ENCODE assay signal across 1 cellular context in the genomic region with DNA sequence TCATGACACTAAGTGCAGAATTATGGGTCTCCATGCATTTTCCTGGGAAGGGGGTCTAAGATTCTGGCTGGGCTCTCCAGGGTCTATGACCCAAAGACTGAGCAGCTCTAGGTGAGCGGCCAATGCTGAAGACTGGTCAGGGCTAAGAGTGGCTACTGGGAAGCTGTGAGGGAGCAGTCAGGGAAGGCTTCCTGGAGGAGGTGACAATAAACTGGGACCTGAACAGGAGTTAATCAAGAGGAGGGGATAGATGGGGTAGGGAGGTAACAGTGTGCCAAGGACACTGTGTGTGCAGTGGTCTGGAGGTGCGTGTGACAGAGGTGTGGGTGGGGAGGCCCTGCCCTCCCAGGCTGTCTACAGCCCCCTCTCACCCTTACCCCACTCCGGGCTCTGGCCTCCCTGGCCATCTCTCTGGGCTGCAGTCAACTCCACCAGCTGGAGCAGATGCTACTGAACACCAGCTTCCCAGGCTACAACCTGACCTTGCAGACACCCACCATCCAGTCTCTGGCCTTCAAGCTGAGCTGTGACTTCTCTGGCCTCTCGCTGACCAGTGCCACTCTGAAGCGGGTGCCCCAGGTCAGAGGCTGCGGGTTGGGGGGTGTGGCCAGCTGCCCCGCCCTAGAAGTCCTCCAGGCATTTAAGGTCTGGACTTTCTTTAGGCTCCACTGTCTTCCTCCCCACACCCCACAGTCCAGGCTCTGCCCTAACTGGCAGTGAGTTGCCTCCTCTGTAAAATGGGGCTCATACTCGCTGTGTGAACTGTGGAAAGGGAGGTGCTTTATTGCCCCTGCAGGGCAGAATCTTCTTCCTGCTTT.
TF ChIP-seq lines count a peak whose summit lies in the region.

No MANE protein-coding gene starts in this region.

TF ChIP-seq in HepG2, 621 proteins besides CTCF, POLR2A, EP300 and RAD21:
- no peak for TF ChIP-seq TBX3 (IDR thresholded peaks at IDR 0.05; ENCODE audit: borderline replicate concordance)
- TF ChIP-seq TBP (CRISPR knock-in tag; IDR thresholded peaks at IDR 0.05): no peak
- TF ChIP-seq ZMYM2 (CRISPR knock-in tag; IDR thresholded peaks at IDR 0.05): no peak
- TF ChIP-seq, protein P1, sequence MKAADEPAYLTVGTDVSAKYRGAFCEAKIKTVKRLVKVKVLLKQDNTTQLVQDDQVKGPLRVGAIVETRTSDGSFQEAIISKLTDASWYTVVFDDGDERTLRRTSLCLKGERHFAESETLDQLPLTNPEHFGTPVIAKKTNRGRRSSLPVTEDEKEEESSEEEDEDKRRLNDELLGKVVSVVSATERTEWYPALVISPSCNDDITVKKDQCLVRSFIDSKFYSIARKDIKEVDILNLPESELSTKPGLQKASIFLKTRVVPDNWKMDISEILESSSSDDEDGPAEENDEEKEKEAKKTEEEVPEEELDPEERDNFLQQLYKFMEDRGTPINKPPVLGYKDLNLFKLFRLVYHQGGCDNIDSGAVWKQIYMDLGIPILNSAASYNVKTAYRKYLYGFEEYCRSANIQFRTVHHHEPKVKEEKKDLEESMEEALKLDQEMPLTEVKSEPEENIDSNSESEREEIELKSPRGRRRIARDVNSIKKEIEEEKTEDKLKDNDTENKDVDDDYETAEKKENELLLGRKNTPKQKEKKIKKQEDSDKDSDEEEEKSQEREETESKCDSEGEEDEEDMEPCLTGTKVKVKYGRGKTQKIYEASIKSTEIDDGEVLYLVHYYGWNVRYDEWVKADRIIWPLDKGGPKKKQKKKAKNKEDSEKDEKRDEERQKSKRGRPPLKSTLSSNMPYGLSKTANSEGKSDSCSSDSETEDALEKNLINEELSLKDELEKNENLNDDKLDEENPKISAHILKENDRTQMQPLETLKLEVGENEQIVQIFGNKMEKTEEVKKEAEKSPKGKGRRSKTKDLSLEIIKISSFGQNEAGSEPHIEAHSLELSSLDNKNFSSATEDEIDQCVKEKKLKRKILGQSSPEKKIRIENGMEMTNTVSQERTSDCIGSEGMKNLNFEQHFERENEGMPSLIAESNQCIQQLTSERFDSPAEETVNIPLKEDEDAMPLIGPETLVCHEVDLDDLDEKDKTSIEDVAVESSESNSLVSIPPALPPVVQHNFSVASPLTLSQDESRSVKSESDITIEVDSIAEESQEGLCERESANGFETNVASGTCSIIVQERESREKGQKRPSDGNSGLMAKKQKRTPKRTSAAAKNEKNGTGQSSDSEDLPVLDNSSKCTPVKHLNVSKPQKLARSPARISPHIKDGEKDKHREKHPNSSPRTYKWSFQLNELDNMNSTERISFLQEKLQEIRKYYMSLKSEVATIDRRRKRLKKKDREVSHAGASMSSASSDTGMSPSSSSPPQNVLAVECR (CRISPR knock-in tag; IDR thresholded peaks at IDR 0.05; ENCODE audit: borderline replicate concordance): no peak
- TF ChIP-seq ZMYM3 (CRISPR knock-in tag; IDR thresholded peaks at IDR 0.05): peak; percentile 22; the same call in 1 of the 2 replicates
- 0 out of 2 replicates have a peak, but pooled peaks have one; percentile 16 for TF ChIP-seq PITX1 (CRISPR knock-in tag; IDR thresholded peaks at IDR 0.05)
- TF ChIP-seq, protein P2, sequence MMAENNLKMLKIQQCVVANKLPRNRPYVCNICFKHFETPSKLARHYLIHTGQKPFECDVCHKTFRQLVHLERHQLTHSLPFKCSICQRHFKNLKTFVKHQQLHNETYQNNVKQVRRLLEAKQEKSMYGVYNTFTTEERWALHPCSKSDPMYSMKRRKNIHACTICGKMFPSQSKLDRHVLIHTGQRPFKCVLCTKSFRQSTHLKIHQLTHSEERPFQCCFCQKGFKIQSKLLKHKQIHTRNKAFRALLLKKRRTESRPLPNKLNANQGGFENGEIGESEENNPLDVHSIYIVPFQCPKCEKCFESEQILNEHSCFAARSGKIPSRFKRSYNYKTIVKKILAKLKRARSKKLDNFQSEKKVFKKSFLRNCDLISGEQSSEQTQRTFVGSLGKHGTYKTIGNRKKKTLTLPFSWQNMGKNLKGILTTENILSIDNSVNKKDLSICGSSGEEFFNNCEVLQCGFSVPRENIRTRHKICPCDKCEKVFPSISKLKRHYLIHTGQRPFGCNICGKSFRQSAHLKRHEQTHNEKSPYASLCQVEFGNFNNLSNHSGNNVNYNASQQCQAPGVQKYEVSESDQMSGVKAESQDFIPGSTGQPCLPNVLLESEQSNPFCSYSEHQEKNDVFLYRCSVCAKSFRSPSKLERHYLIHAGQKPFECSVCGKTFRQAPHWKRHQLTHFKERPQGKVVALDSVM (CRISPR knock-in tag; IDR thresholded peaks at IDR 0.05): peak; percentile 42; the same call in 1 of the 2 replicates
- no peak for TF ChIP-seq DR1 (CRISPR knock-in tag; IDR thresholded peaks at IDR 0.05)
- 0 out of 2 replicates have a peak, but pooled peaks have one; percentile 37 for TF ChIP-seq MTF2 (CRISPR knock-in tag; IDR thresholded peaks at IDR 0.05; ENCODE audit: borderline replicate concordance)
- TF ChIP-seq ZFP36 (IDR thresholded peaks at IDR 0.05; ENCODE audit: borderline replicate concordance, low read depth, low read length, partially characterized antibody): peak; percentile 87
- no peak for TF ChIP-seq HOXA9 (CRISPR knock-in tag; IDR thresholded peaks at IDR 0.05; ENCODE audit: borderline replicate concordance)
- TF ChIP-seq NFRKB (IDR thresholded peaks at IDR 0.05): no peak
- TF ChIP-seq HNRNPUL1 (IDR thresholded peaks at IDR 0.05; ENCODE audit: low read depth, low read length): no peak
- no peak for TF ChIP-seq ZNF83 (CRISPR knock-in tag; IDR thresholded peaks at IDR 0.05; ENCODE audit: borderline replicate concordance)
- no peak for TF ChIP-seq SRF (IDR thresholded peaks at IDR 0.05; ENCODE audit: low read depth, low read length)
